In genomic region chr19:8858260-8858659, GRCh38 we compare ENCODE assay signal across 9 cellular contexts. TPM values are rescaled to one million over a fixed set of nuclear protein-coding genes. Genes with fewer than 3 reads are reported as not detected.
"Had no signal": no experiment of that assay in that cellular context is flagged by ENCODE, and none has a peak within 500 bp of the region (broad histone marks: within the 10 kb centered on the region; RNA-seq: fewer than 3 reads in every experiment).

No MANE protein-coding gene starts in this region.

- H3K4me3 ChIP-seq: GM12878 had no signal

- FAIRE-seq: G401.6, GM12878, GM12891, GM12892, GM18507, GM19239 had no signal

- DNase-seq: GDM1, GF-D8 had no signal

- ATAC-seq: GM12878 had no signal

RNA-seq across cellular contexts. Expression of gene MBD3L1, which starts 26.1 kb away (rescaled TPM):
- total RNA-seq: G401, GM12878 had no signal
- polyA plus RNA-seq: GM12878 had no signal
